Comparison of ENCODE assay signal across 21 cellular contexts in genomic region chr12:109993091-109993490, GRCh38. TPM values are rescaled to one million over a fixed set of nuclear protein-coding genes. Genes with fewer than 3 reads are reported as not detected.
A peak's percentile ranks its signal among the peaks of the same experiment; 100 is the strongest.
DNase-seq lines count a peak whose midpoint lies in the region; ATAC-seq and TF ChIP-seq lines count a peak whose summit lies in the region.
"Had no signal": no experiment of that assay in that cellular context is flagged by ENCODE, and none has a peak within 500 bp of the region (broad histone marks: within the 10 kb centered on the region; RNA-seq: fewer than 3 reads in every experiment).

No MANE protein-coding gene starts in this region.

- no peaks in the 10 kb centered on the region for H3K9me3 ChIP-seq in CD8-positive, alpha-beta T cell (ENCODE audit: low read length)
- no peaks in the 10 kb centered on the region for H3K9me3 ChIP-seq in T-helper 17 cell (ENCODE audit: control insufficient read depth, low read length, poor library complexity, severe bottlenecking)
- H3K9me3 ChIP-seq: prostate gland, tibial nerve had no signal

- no peak for ATAC-seq in CD8-positive, alpha-beta T cell
- ATAC-seq in T-helper 17 cell (no peak), GM21717 (IDR thresholded peaks at IDR 0.05; ENCODE audit: unreplicated experiment) (no peak), GM19395 (IDR thresholded peaks at IDR 0.05; ENCODE audit: unreplicated experiment) (no peak)

- intact Hi-C loops in CD8-positive, alpha-beta T cell (cut with DNase I, micrococcal nuclease): loop anchor here (10.0 kb wide), 1 partner anchor 898 kb away; the partner anchor contains the start of genes ALKBH2 (in 2 of the 2) and UNG (in 2 of the 2)

- no peak overlapping the region for H3K4me3 ChIP-seq in CD8-positive, alpha-beta T cell (ENCODE audit: low read depth, low read length)
- H3K4me3 ChIP-seq: lung, prostate gland, tibial nerve had no signal

- H3K36me3 Mint-ChIP-seq in T-helper 1 cell treated with Interleukin-12 subunit alpha and Interleukin-12 subunit beta and Interleukin-4 antibody, amounts not matched to agents 30 μg/mL and 1 μg/mL, for 36 hours (ENCODE audit: low read depth): peaks cover 25% of the 10 kb centered on the region
- peaks cover 44% of the 10 kb centered on the region for H3K36me3 Mint-ChIP-seq in CD8-positive, alpha-beta T cell
- peaks cover 4% of the 10 kb centered on the region for H3K36me3 Mint-ChIP-seq in T-helper 17 cell (ENCODE audit: low read depth)
- H3K36me3 Mint-ChIP-seq in immature natural killer cell: peaks cover 0 to 14% (median 12%) of the 10 kb centered on the region in 3 donors

- TF ChIP-seq CTCF in CD8-positive, alpha-beta T cell (IDR thresholded peaks at IDR 0.05): no peak

- CTCF ChIA-PET in CD8-positive, alpha-beta T cell (lab: Charles Lee): interaction anchor here (1.2 kb wide), 2 partner anchors 11 to 33 kb away, joined by 3 read pairs; no protein-coding TSS in a partner anchor

- peaks cover 13% of the 10 kb centered on the region for H3K36me3 ChIP-seq in CD8-positive, alpha-beta T cell (ENCODE audit: insufficient read depth, low read length)
- H3K36me3 ChIP-seq: prostate gland had no signal

- H3K27me3 Mint-ChIP-seq in T-helper 1 cell treated with Interleukin-12 subunit alpha and Interleukin-12 subunit beta and Interleukin-4 antibody, amounts not matched to agents 30 μg/mL and 1 μg/mL, for 36 hours (ENCODE audit: low read depth): no peaks in the 10 kb centered on the region
- no peaks in the 10 kb centered on the region for H3K27me3 Mint-ChIP-seq in CD8-positive, alpha-beta T cell (ENCODE audit: low read depth)
- H3K27me3 Mint-ChIP-seq in T-helper 17 cell (no peaks in the 10 kb centered on the region), immature natural killer cell (ENCODE audit: low read depth in 3 of 3) (peaks cover 0 to 8% (median 0%) of the 10 kb centered on the region in 3 donors)

- no peaks in the 10 kb centered on the region for H3K27me3 ChIP-seq in CD8-positive, alpha-beta T cell (ENCODE audit: insufficient read depth, low read length)
- H3K27me3 ChIP-seq: tibial nerve had no signal

- H3K27ac ChIP-seq in CD8-positive, alpha-beta T cell (ENCODE audit: low read depth, low read length): no peak overlapping the region
- H3K27ac ChIP-seq: 22Rv1, C4-2B, prostate gland, tibial nerve had no signal

- no peaks in the 10 kb centered on the region for H3K9me3 Mint-ChIP-seq in T-helper 1 cell treated with Interleukin-12 subunit alpha and Interleukin-12 subunit beta and Interleukin-4 antibody, amounts not matched to agents 30 μg/mL and 1 μg/mL, for 36 hours
- H3K9me3 Mint-ChIP-seq in CD8-positive, alpha-beta T cell: no peaks in the 10 kb centered on the region
- no peaks in the 10 kb centered on the region for H3K9me3 Mint-ChIP-seq in immature natural killer cell

- peak overlapping the region; percentile 57 for H3K4me3 Mint-ChIP-seq in T-helper 1 cell treated with Interleukin-12 subunit alpha and Interleukin-12 subunit beta and Interleukin-4 antibody, amounts not matched to agents 30 μg/mL and 1 μg/mL, for 36 hours
- peak overlapping the region; percentile 54 for H3K4me3 Mint-ChIP-seq in CD8-positive, alpha-beta T cell
- H3K4me3 Mint-ChIP-seq in T-helper 17 cell (peak overlapping the region; percentile 12), immature natural killer cell (peak overlapping the region in 4 of 5 donors; percentile 5 to 95 (median 92))

- POLR2A ChIA-PET in CD8-positive, alpha-beta T cell (lab: Charles Lee): interaction anchor here (0.6 kb wide), 1 partner anchor 21 kb away, joined by 4 read pairs; no protein-coding TSS in a partner anchor

- peak overlapping the region; percentile 49 for H3K27ac Mint-ChIP-seq in T-helper 1 cell treated with Interleukin-12 subunit alpha and Interleukin-12 subunit beta and Interleukin-4 antibody, amounts not matched to agents 30 μg/mL and 1 μg/mL, for 36 hours
- H3K27ac Mint-ChIP-seq in CD8-positive, alpha-beta T cell: peak overlapping the region; percentile 12
- H3K27ac Mint-ChIP-seq in T-helper 17 cell: peak overlapping the region; percentile 94
- H3K27ac Mint-ChIP-seq in immature natural killer cell: peak overlapping the region; percentile 1 to 97 (median 94)

- DNase-seq in T-helper 1 cell (no peak), T-helper 17 cell (no peak), immature natural killer cell (no peak), NCI-H446 (lab: John Stamatoyannopoulos, UW) (no peak)
- no peak for DNase-seq in CD8-positive, alpha-beta T cell
- DNase-seq: activated CD8-positive, alpha-beta memory T cell treated with anti-CD3 and anti-CD28 coated beads, Interleukin-2, amount 50 U/mL, for 48 hours; caudate nucleus; effector CD8-positive, alpha-beta T cell; HCEC 1CT; NCI-H1417; NCI-H2171 treated with DMSO at 0.1 percent for 48 hours; NCI-H82; SW 1271 had no signal

- H3K4me1 ChIP-seq in CD8-positive, alpha-beta T cell (ENCODE audit: insufficient read depth, low read length): peaks cover 17% of the 10 kb centered on the region
- H3K4me1 ChIP-seq: prostate gland had no signal

- peaks cover 55% of the 10 kb centered on the region for H3K4me1 Mint-ChIP-seq in T-helper 1 cell treated with Interleukin-12 subunit alpha and Interleukin-12 subunit beta and Interleukin-4 antibody, amounts not matched to agents 30 μg/mL and 1 μg/mL, for 36 hours (ENCODE audit: low read depth)
- H3K4me1 Mint-ChIP-seq in CD8-positive, alpha-beta T cell (ENCODE audit: low read depth): peaks cover 65% of the 10 kb centered on the region
- peaks cover 33% of the 10 kb centered on the region for H3K4me1 Mint-ChIP-seq in T-helper 17 cell
- peaks cover 56 to 70% of the 10 kb centered on the region in 2 donors for H3K4me1 Mint-ChIP-seq in immature natural killer cell

RNA-seq across cellular contexts. Expression of gene GIT2, which starts 3.1 kb away (rescaled TPM):
- 10 to 100 TPM; 47.6 to 57.9 TPM for total RNA-seq in CD8-positive, alpha-beta T cell
- total RNA-seq in T-helper 17 cell: 10 to 100 TPM; 84.9 to 95.9 TPM
- polyA plus RNA-seq in immature natural killer cell: 10 to 100 TPM; 54.6 to 100.0 (median 68.7) TPM

RNA-seq across cellular contexts. Expression of gene ANKRD13A, which starts 6.1 kb away (rescaled TPM):
- total RNA-seq in CD8-positive, alpha-beta T cell: 10 to 100 TPM; 38.8 to 41.7 TPM
- total RNA-seq in T-helper 17 cell: 10 to 100 TPM; 78.8 to 87.5 TPM
- polyA plus RNA-seq in immature natural killer cell: 10 to 100 TPM; 39.8 to 62.9 (median 40.8) TPM

RNA-seq across cellular contexts. Expression of gene C12orf76, which starts 55.2 kb away (rescaled TPM):
- 1 to 10 TPM; 8.7 to 9.6 TPM for total RNA-seq in CD8-positive, alpha-beta T cell
- total RNA-seq in T-helper 17 cell: 10 to 100 TPM; 12.7 to 20.2 TPM
- polyA plus RNA-seq in immature natural killer cell: 10 to 100 TPM in 2 of 3 donors, 1 to 10 TPM in 1; 9.8 to 17.7 (median 13.6) TPM

Comparison
In these comparisons a context has a peak if more than half of its experiments do, and no peak if none do; other contexts are left out.
1. H3K27ac Mint-ChIP-seq: peak in every context shown above with its lines; median percentile 94 in T-helper 17 cell; 94 in immature natural killer cell; 49 in T-helper 1 cell treated with Interleukin-12 subunit alpha and Interleukin-12 subunit beta and Interleukin-4 antibody, amounts not matched to agents 30 μg/mL and 1 μg/mL, for 36 hours; 12 in CD8-positive, alpha-beta T cell.
2. H3K4me3 Mint-ChIP-seq: peak in every context shown above with its lines; median percentile 92 in immature natural killer cell; 57 in T-helper 1 cell treated with Interleukin-12 subunit alpha and Interleukin-12 subunit beta and Interleukin-4 antibody, amounts not matched to agents 30 μg/mL and 1 μg/mL, for 36 hours; 54 in CD8-positive, alpha-beta T cell; 12 in T-helper 17 cell.